2 cellular contexts compared by ENCODE assay signal in genomic region chr17:78005452-78006171, GRCh38.
TF ChIP-seq lines count a peak whose summit lies in the region.

No MANE protein-coding gene starts in this region.

TF ChIP-seq in A549, 52 proteins besides CTCF, POLR2A, EP300 and RAD21:
- TF ChIP-seq RCOR1 (IDR thresholded peaks at IDR 0.05; ENCODE audit: low read depth, low read length) (no peak), NFE2L2 (conservative IDR thresholded peaks at IDR 0.05; ENCODE audit: low read length) (no peak), KDM5A (IDR thresholded peaks at IDR 0.05) (no peak), RFX5 (IDR thresholded peaks at IDR 0.05) (no peak), CHD2 (IDR thresholded peaks at IDR 0.05; ENCODE audit: low read length, partially characterized antibody) (no peak), HOXB5 (CRISPR knock-in tag; IDR thresholded peaks at IDR 0.05) (no peak), FOXS1 (CRISPR knock-in tag; IDR thresholded peaks at IDR 0.05) (no peak), GATA3 (IDR thresholded peaks at IDR 0.05; ENCODE audit: borderline replicate concordance) (no peak), KDM1A (IDR thresholded peaks at IDR 0.05; ENCODE audit: low read depth) (no peak), EHF (CRISPR knock-in tag; IDR thresholded peaks at IDR 0.05) (no peak), MYC (IDR thresholded peaks at IDR 0.05; ENCODE audit: borderline replicate concordance, low read length) (no peak), HES2 (IDR thresholded peaks at IDR 0.05) (no peak), RARB (CRISPR knock-in tag; IDR thresholded peaks at IDR 0.05) (no peak), CHD4 (IDR thresholded peaks at IDR 0.05; ENCODE audit: borderline replicate concordance) (no peak), CBX8 (IDR thresholded peaks at IDR 0.05) (no peak), EHMT2 (IDR thresholded peaks at IDR 0.05; ENCODE audit: low read depth) (no peak)
- TF ChIP-seq, protein P1, sequence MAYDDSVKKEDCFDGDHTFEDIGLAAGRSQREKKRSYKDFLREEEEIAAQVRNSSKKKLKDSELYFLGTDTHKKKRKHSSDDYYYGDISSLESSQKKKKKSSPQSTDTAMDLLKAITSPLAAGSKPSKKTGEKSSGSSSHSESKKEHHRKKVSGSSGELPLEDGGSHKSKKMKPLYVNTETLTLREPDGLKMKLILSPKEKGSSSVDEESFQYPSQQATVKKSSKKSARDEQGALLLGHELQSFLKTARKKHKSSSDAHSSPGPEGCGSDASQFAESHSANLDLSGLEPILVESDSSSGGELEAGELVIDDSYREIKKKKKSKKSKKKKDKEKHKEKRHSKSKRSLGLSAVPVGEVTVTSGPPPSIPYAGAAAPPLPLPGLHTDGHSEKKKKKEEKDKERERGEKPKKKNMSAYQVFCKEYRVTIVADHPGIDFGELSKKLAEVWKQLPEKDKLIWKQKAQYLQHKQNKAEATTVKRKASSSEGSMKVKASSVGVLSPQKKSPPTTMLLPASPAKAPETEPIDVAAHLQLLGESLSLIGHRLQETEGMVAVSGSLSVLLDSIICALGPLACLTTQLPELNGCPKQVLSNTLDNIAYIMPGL (CRISPR knock-in tag; IDR thresholded peaks at IDR 0.05; ENCODE audit: borderline replicate concordance), result no peak
- TF ChIP-seq, protein P2, sequence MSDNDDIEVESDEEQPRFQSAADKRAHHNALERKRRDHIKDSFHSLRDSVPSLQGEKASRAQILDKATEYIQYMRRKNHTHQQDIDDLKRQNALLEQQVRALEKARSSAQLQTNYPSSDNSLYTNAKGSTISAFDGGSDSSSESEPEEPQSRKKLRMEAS (IDR thresholded peaks at IDR 0.05), result no peak
- TF ChIP-seq, protein P3, sequence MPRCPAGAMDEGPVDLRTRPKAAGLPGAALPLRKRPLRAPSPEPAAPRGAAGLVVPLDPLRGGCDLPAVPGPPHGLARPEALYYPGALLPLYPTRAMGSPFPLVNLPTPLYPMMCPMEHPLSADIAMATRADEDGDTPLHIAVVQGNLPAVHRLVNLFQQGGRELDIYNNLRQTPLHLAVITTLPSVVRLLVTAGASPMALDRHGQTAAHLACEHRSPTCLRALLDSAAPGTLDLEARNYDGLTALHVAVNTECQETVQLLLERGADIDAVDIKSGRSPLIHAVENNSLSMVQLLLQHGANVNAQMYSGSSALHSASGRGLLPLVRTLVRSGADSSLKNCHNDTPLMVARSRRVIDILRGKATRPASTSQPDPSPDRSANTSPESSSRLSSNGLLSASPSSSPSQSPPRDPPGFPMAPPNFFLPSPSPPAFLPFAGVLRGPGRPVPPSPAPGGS (IDR thresholded peaks at IDR 0.05), result no peak

TF ChIP-seq in endothelial cell of umbilical vein, 7 proteins besides CTCF, POLR2A, EP300 and RAD21:
- no peak for TF ChIP-seq MYC (IDR thresholded peaks at IDR 0.05; ENCODE audit: low read depth, low read length)
- no peak for TF ChIP-seq GATA2 (IDR thresholded peaks at IDR 0.05; ENCODE audit: insufficient read depth, insufficient read length, low read depth, low read length)
- TF ChIP-seq, protein P2 (IDR thresholded peaks at IDR 0.05; ENCODE audit: insufficient read depth, insufficient read length), result no peak
- no peak for TF ChIP-seq EZH2 (IDR thresholded peaks at IDR 0.05; ENCODE audit: borderline replicate concordance, low read depth, low read length, severe bottlenecking)
- no peak for TF ChIP-seq POLR2AphosphoS5 (IDR thresholded peaks at IDR 0.05; ENCODE audit: insufficient read depth, low read depth, low read length)
- TF ChIP-seq JUN (IDR thresholded peaks at IDR 0.05; ENCODE audit: borderline replicate concordance, insufficient read depth, insufficient read length, low read depth), result no peak
- TF ChIP-seq FOS (IDR thresholded peaks at IDR 0.05; ENCODE audit: borderline replicate concordance, insufficient read depth, low read length), result no peak
